In the genomic region with DNA sequence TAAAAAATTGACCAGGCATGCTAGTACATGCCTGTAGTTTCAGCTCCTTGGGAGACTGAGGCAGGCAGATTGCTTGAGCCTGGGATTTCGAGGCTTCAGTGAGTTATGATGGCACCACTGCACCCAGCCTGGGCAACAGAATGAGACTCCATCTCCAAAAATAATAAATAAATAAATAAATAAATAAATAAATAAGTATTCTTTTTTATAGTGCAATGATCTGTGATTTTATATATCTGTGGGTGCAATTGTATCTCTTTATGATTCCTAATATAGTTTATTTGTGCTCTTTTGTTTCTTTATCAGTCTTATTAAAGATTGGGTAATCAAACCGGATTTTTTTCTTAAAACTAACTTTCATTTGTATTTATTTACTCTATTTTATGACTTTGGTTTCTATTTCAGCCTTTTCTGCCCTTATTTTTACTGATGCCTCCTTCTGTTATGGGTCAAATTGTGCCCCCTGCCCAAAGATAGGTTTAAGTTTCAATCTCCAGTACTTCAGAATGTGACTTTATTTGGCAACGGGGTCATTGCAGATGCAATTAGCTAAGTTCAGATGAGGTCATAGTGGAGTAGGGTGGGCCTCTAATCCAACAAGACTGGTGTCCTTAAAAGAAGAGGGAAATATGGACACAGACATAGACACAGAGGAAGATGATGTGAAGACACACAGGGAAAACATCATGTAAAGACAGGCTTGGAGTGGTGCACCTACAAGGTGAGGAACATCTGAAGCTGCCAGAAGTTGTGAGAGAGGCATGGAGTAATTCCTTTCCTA, we compare ENCODE assay signal across 24 cellular contexts.
DNase-seq lines count a peak whose midpoint lies in the region; ATAC-seq, FAIRE-seq and TF ChIP-seq lines count a peak whose summit lies in the region.
"Had no signal": no experiment of that assay in that cellular context is flagged by ENCODE, and none has a peak within 500 bp of the region (broad histone marks: within the 10 kb centered on the region; RNA-seq: fewer than 3 reads in every experiment).

No MANE protein-coding gene starts in this region.

- H3K27me3 Mint-ChIP-seq in T-helper 2 cell treated with Interferon-gamma antibody and Interleukin-4, amounts not matched to agents 5 μg/mL and 100 μg/mL, for 36 hours (ENCODE audit: low read depth) = peaks cover 2% of the 10 kb centered on the region
- H3K27me3 Mint-ChIP-seq in GM23338 (ENCODE audit: insufficient read depth, low read depth, poor library complexity) = no peaks in the 10 kb centered on the region
- H3K27me3 Mint-ChIP-seq: CD4-positive, alpha-beta T cell had no signal

- no peak overlapping the region for H2BK20ac ChIP-seq in H1 (ENCODE audit: low read length)

- FAIRE-seq in H1 (lab: Jason Lieb, UNC) = no peak
- FAIRE-seq: A204.1, D721Med, G401.6, GM12891, GM19239 had no signal

- no peak overlapping the region for H3K4me3 Mint-ChIP-seq in T-helper 2 cell treated with Interferon-gamma antibody and Interleukin-4, amounts not matched to agents 5 μg/mL and 100 μg/mL, for 36 hours
- H3K4me3 Mint-ChIP-seq in GM23338 = no peak overlapping the region
- H3K4me3 Mint-ChIP-seq: B cell; CD4-positive, alpha-beta T cell; CD8-positive, alpha-beta T cell had no signal

- H4K20me1 ChIP-seq in GM23338 (replicated peaks; ENCODE audit: insufficient read depth) (no peaks in the 10 kb centered on the region), H1 (replicated peaks in 1 of 2; ENCODE audit: control insufficient read depth in 1 of 2, insufficient read depth in 2 of 2, low read length in 2 of 2) (no peaks in the 10 kb centered on the region)
- H4K20me1 ChIP-seq: BLaER1 treated with 17β-estradiol and CSF1 and Interleukin-3, amounts not matched to agents 10 nM and 100 nM had no signal

- H3K9me3 Mint-ChIP-seq in T-helper 2 cell treated with Interferon-gamma antibody and Interleukin-4, amounts not matched to agents 5 μg/mL and 100 μg/mL, for 36 hours = peaks cover 4% of the 10 kb centered on the region
- H3K9me3 Mint-ChIP-seq in GM23338 = no peaks in the 10 kb centered on the region
- H3K9me3 Mint-ChIP-seq: CD4-positive, alpha-beta T cell; CD8-positive, alpha-beta T cell had no signal

- TF ChIP-seq RAD21 in H1 (IDR thresholded peaks at IDR 0.05 in 1 of 2, conservative IDR thresholded peaks at IDR 0.05 in 1 of 2; ENCODE audit: low read depth in 2 of 2, low read length in 2 of 2) = no peak

- H3K4ac ChIP-seq in H1 (replicated peaks; ENCODE audit: insufficient read length, low read depth, low read length) = no peak overlapping the region

- H3K14ac ChIP-seq in H1 (ENCODE audit: insufficient read length) = no peak overlapping the region

- H2BK15ac ChIP-seq in H1 (ENCODE audit: low read length) = no peak overlapping the region

- H3F3A ChIP-seq in GM23338 (replicated peaks; ENCODE audit: low read depth) = no peaks in the 10 kb centered on the region

- no peak overlapping the region for H3K56ac ChIP-seq in H1 (replicated peaks; ENCODE audit: insufficient read length, low read depth, low read length)

- no peak overlapping the region for H2BK120ac ChIP-seq in H1 (replicated peaks; ENCODE audit: low read depth, low read length)

- H3K36me3 ChIP-seq in GM23338 (ENCODE audit: insufficient read depth) (no peaks in the 10 kb centered on the region), HEK293 (ENCODE audit: control insufficient read depth in 2 of 2, insufficient read depth in 1 of 2, low read length in 2 of 2) (no peaks in the 10 kb centered on the region), H1 (ENCODE audit: control insufficient read depth in 2 of 4, insufficient read depth in 4 of 4, low read length in 3 of 4) (no peaks in the 10 kb centered on the region; a peak in 1 of 8 replicates), testis (ENCODE audit: low read depth, missing control alignments) (no peaks in the 10 kb centered on the region)
- H3K36me3 ChIP-seq: BLaER1 treated with 17β-estradiol and CSF1 and Interleukin-3, amounts not matched to agents 10 nM and 100 nM had no signal

- TF ChIP-seq POLR2A in H1 (IDR thresholded peaks at IDR 0.05; ENCODE audit: control extremely low read depth in 1 of 2, low read depth in 2 of 2, low read length in 2 of 2) (no peak), testis (IDR thresholded peaks at IDR 0.05) (no peak)

- no peak overlapping the region for H3K18ac ChIP-seq in H1 (ENCODE audit: extremely low read depth, low read length)

- TF ChIP-seq EP300 in H1 (IDR thresholded peaks at IDR 0.05; ENCODE audit: borderline replicate concordance in 1 of 2, low read depth in 2 of 2, low read length in 2 of 2) = no peak

- H3K27ac Mint-ChIP-seq in T-helper 2 cell treated with Interferon-gamma antibody and Interleukin-4, amounts not matched to agents 5 μg/mL and 100 μg/mL, for 36 hours = peak overlapping the region; percentile 1
- H3K27ac Mint-ChIP-seq in GM23338 = no peak overlapping the region
- H3K27ac Mint-ChIP-seq: B cell; CD4-positive, alpha-beta T cell; CD8-positive, alpha-beta T cell had no signal

- no peak overlapping the region for H4K5ac ChIP-seq in H1 (ENCODE audit: insufficient read length, low read depth, low read length)

- DNase-seq in T-helper 2 cell treated with Interferon-gamma antibody and Interleukin-4, amounts not matched to agents 5 μg/mL and 100 μg/mL, for 36 hours (ENCODE audit: low spot score) = no peak
- DNase-seq in T-helper 2 cell = no peak
- DNase-seq in GM23338 (ENCODE audit: low spot score) = no peak
- DNase-seq in H1 (ENCODE audit: low read depth in 1 of 2, low spot score in 2 of 2) = no peak
- DNase-seq in NCI-H526 treated with DMSO at 0.1 percent for 48 hours (lab: John Stamatoyannopoulos, UW) = no peak
- no peak for DNase-seq in NCI-H1436 treated with DMSO at 0.1 percent for 48 hours (lab: John Stamatoyannopoulos, UW)
- no peak for DNase-seq in testis
- DNase-seq: 8988T; AML-193; Caco-2; Calu3; CD4-positive, alpha-beta T cell; CD8-positive, alpha-beta T cell; DMS79 treated with DMSO at 0.1 percent for 48 hours; GF-D8 had no signal

- H3K4me1 ChIP-seq in GM23338 (ENCODE audit: insufficient read depth) = no peaks in the 10 kb centered on the region
- H3K4me1 ChIP-seq in HEK293 (ENCODE audit: control insufficient read depth, insufficient read depth, low read length) = peaks cover 4% of the 10 kb centered on the region; the same call in 1 of the 2 replicates
- no peaks in the 10 kb centered on the region for H3K4me1 ChIP-seq in H1 (replicated peaks in 1 of 4; ENCODE audit: control insufficient read depth in 3 of 4, insufficient read depth in 4 of 4, low read length in 3 of 4)
- no peaks in the 10 kb centered on the region for H3K4me1 ChIP-seq in testis
- H3K4me1 ChIP-seq: BLaER1 treated with 17β-estradiol and CSF1 and Interleukin-3, amounts not matched to agents 10 nM and 100 nM had no signal

- H3K23ac ChIP-seq in H1 (ENCODE audit: insufficient read length) = no peak overlapping the region

- H2BK5ac ChIP-seq in H1 (ENCODE audit: low read depth, low read length) = no peak overlapping the region

- H3K79me2 ChIP-seq in GM23338 (replicated peaks; ENCODE audit: insufficient read depth) (no peaks in the 10 kb centered on the region), H1 (ENCODE audit: control insufficient read depth in 1 of 2, insufficient read depth in 2 of 2, low read length in 2 of 2) (no peaks in the 10 kb centered on the region)

- H2AK5ac ChIP-seq in H1 (ENCODE audit: low read depth, low read length) = no peak overlapping the region

- intact Hi-C loops in testis (cut with DNase I; ENCODE audit: low total_unique reads) = no loop called here

- no peak overlapping the region for H3K9ac ChIP-seq in H1 (replicated peaks in 1 of 4; ENCODE audit: extremely low read depth in 1 of 4, low read depth in 3 of 4, low read length in 3 of 4)
- H3K9ac ChIP-seq: BLaER1 treated with 17β-estradiol and CSF1 and Interleukin-3, amounts not matched to agents 10 nM and 100 nM had no signal

- H3K27ac ChIP-seq in GM23338 (ENCODE audit: low read depth) (no peak overlapping the region), HEK293 (ENCODE audit: extremely low read depth, low read depth, low read length) (no peak overlapping the region), H1 (ENCODE audit: low read depth, low read length) (no peak overlapping the region), testis (no peak overlapping the region)
- H3K27ac ChIP-seq: BLaER1 treated with 17β-estradiol and CSF1 and Interleukin-3, amounts not matched to agents 10 nM and 100 nM; C4-2B had no signal

- H3K36me3 Mint-ChIP-seq in T-helper 2 cell treated with Interferon-gamma antibody and Interleukin-4, amounts not matched to agents 5 μg/mL and 100 μg/mL, for 36 hours (ENCODE audit: low read depth) = no peaks in the 10 kb centered on the region
- no peaks in the 10 kb centered on the region for H3K36me3 Mint-ChIP-seq in GM23338 (ENCODE audit: low read depth)
- H3K36me3 Mint-ChIP-seq: CD8-positive, alpha-beta T cell had no signal

- WGBS in H1 (ENCODE audit: extremely low coverage in 1 of 2, insufficient coverage in 1 of 2, insufficient read length in 1 of 2, insufficient replicate concordance in 2 of 2, low coverage in 1 of 2, low lambda C conversion rate in 2 of 2, missing lambda C conversion rate in 1 of 2), 2 experiments = 57% methylated on average over 3 of the region's 3 CpGs; no CpG with 5 or more reads in 1 of the 2 experiments
- WGBS in testis, 2 donors = 31 to 89% methylated on average over 3 of the region's 3 CpGs

- TF ChIP-seq CTCF in GM23338 (conservative IDR thresholded peaks at IDR 0.05; ENCODE audit: low read depth in 2 of 2) = no peak
- TF ChIP-seq CTCF in HEK293 (tag by site-specific recombination; IDR thresholded peaks at IDR 0.05) = no peak
- TF ChIP-seq CTCF in H1 (IDR thresholded peaks at IDR 0.05; ENCODE audit: control extremely low read depth in 1 of 3, insufficient read depth in 1 of 3, low read depth in 1 of 3, low read length in 3 of 3) = no peak
- TF ChIP-seq CTCF in testis (IDR thresholded peaks at IDR 0.05) = no peak

- CTCF ChIA-PET in HEK293 (lab: Yijun Ruan, JAX) = interaction anchor here (0.9 kb wide), 1 partner anchor 13 kb away, joined by 3 read pairs; no protein-coding TSS in a partner anchor
- CTCF ChIA-PET in H1 (lab: Charles Lee; ENCODE audit: partially characterized antibody) = no interaction called here

- H3K9me3 ChIP-seq in HEK293 (ENCODE audit: control insufficient read depth, insufficient read depth, low read depth, low read length) (no peaks in the 10 kb centered on the region), H1 (ENCODE audit: insufficient read depth in 2 of 2, low read depth in 1 of 2, low read length in 1 of 2) (no peaks in the 10 kb centered on the region), testis (no peaks in the 10 kb centered on the region)
- H3K9me3 ChIP-seq: BLaER1 treated with 17β-estradiol and CSF1 and Interleukin-3, amounts not matched to agents 10 nM and 100 nM; Caco-2 had no signal

- H3K4me3 ChIP-seq in GM23338 (no peak overlapping the region), HEK293 (ENCODE audit: low read depth, low read length) (no peak overlapping the region), H1 (ENCODE audit: extremely low read depth in 1 of 4, insufficient read depth in 2 of 4, low read depth in 3 of 4, low read length in 4 of 4) (no peak overlapping the region), testis (no peak overlapping the region)
- H3K4me3 ChIP-seq: BLaER1 treated with 17β-estradiol and CSF1 and Interleukin-3, amounts not matched to agents 10 nM and 100 nM had no signal

- no peak overlapping the region for H2BK12ac ChIP-seq in H1 (ENCODE audit: low read depth, low read length)

- H3K27me3 ChIP-seq in GM23338 (ENCODE audit: insufficient read depth) (no peaks in the 10 kb centered on the region), H1 (replicated peaks in 1 of 4; ENCODE audit: control insufficient read depth in 3 of 4, extremely low read depth in 1 of 4, insufficient read depth in 3 of 4, low read length in 3 of 4) (no peaks in the 10 kb centered on the region), testis (no peaks in the 10 kb centered on the region)
- H3K27me3 ChIP-seq: BLaER1 treated with 17β-estradiol and CSF1 and Interleukin-3, amounts not matched to agents 10 nM and 100 nM had no signal

- H4K8ac ChIP-seq in H1 (ENCODE audit: extremely low read depth, insufficient read depth, low read length) = no peak overlapping the region; the same call in 1 of the 2 replicates

- no peaks in the 10 kb centered on the region; the same call in 1 of the 2 replicates for H3K9me2 ChIP-seq in GM23338 (ENCODE audit: insufficient read depth)

- H3K4me2 ChIP-seq in GM23338 (no peak overlapping the region), H1 (ENCODE audit: insufficient read depth in 1 of 2, low read depth in 2 of 2, low read length in 2 of 2) (no peak overlapping the region)
- H3K4me2 ChIP-seq: BLaER1 treated with 17β-estradiol and CSF1 and Interleukin-3, amounts not matched to agents 10 nM and 100 nM had no signal

- H4K91ac ChIP-seq in H1 (replicated peaks; ENCODE audit: insufficient read length, low read length) = no peak overlapping the region

- no peaks in the 10 kb centered on the region for H3K23me2 ChIP-seq in H1 (ENCODE audit: low read depth, low read length)

- no peak for ATAC-seq in GM23338
- ATAC-seq: CD8-positive, alpha-beta T cell had no signal

- no peaks in the 10 kb centered on the region for H3K79me1 ChIP-seq in H1 (ENCODE audit: low read depth, low read length)

- H2AFZ ChIP-seq in GM23338 (0 out of 2 replicates have a peak overlapping the region, but pooled peaks have one; percentile 10), H1 (ENCODE audit: low read length) (peak overlapping the region; percentile 23; the same call in 1 of the 2 replicates)

- POLR2A ChIA-PET in HEK293 (lab: Yijun Ruan, JAX) (interaction anchor here (0.7 kb wide), 1 partner anchor 392 kb away, joined by 5 read pairs; no protein-coding TSS in a partner anchor), H1 (lab: Charles Lee; ENCODE audit: partially characterized antibody) (no interaction called here)

- H3K4me1 Mint-ChIP-seq in T-helper 2 cell treated with Interferon-gamma antibody and Interleukin-4, amounts not matched to agents 5 μg/mL and 100 μg/mL, for 36 hours (ENCODE audit: low read depth) = peaks cover 12% of the 10 kb centered on the region
- H3K4me1 Mint-ChIP-seq in GM23338 = peaks cover 8% of the 10 kb centered on the region; the same call in 2 of the 3 replicates
- H3K4me1 Mint-ChIP-seq: B cell had no signal
